In genomic region chr13:34416833-34417425, GRCh38 we compare ENCODE assay signal across 9 cellular contexts.
DNase-seq lines count a peak whose midpoint lies in the region; ATAC-seq and TF ChIP-seq lines count a peak whose summit lies in the region.
"Had no signal": no experiment of that assay in that cellular context is flagged by ENCODE, and none has a peak within 500 bp of the region (broad histone marks: within the 10 kb centered on the region; RNA-seq: fewer than 3 reads in every experiment).

No MANE protein-coding gene starts in this region.

- H3K9me3 Mint-ChIP-seq in GM23338, result no peaks in the 10 kb centered on the region

- H3F3A ChIP-seq in GM23338 (replicated peaks; ENCODE audit: low read depth), result no peaks in the 10 kb centered on the region

- H3K27me3 ChIP-seq in GM23338 (ENCODE audit: insufficient read depth), result no peaks in the 10 kb centered on the region
- H3K27me3 ChIP-seq in adipocyte (replicated peaks; ENCODE audit: control insufficient read depth, insufficient read depth, low read length), result no peaks in the 10 kb centered on the region
- no peaks in the 10 kb centered on the region for H3K27me3 ChIP-seq in heart left ventricle
- H3K27me3 ChIP-seq in A673 (replicated peaks; ENCODE audit: insufficient read depth, low read depth, low read length, poor library complexity), result no peaks in the 10 kb centered on the region

- H3K9me2 ChIP-seq in GM23338 (ENCODE audit: insufficient read depth), result peaks cover 19% of the 10 kb centered on the region; the same call in 1 of the 2 replicates

- POLR2A ChIA-PET in A673 (lab: Charles Lee; ENCODE audit: low non-redundant PET), result no interaction called here

- H4K20me1 ChIP-seq in GM23338 (replicated peaks; ENCODE audit: insufficient read depth), result no peaks in the 10 kb centered on the region

- peaks cover 6% of the 10 kb centered on the region for H3K27me3 Mint-ChIP-seq in GM23338 (ENCODE audit: insufficient read depth, low read depth, poor library complexity)
- H3K27me3 Mint-ChIP-seq: T-cell had no signal

- H3K4me3 ChIP-seq in GM23338 (no peak overlapping the region), adipocyte (ENCODE audit: low read length) (peak overlapping the region; percentile 40), heart left ventricle (no peak overlapping the region), skeletal muscle cell (ENCODE audit: low read depth, low read length) (no peak overlapping the region), A673 (ENCODE audit: low read depth, low read length, poor library complexity, severe bottlenecking) (no peak overlapping the region)

- no peaks in the 10 kb centered on the region for H3K4me1 Mint-ChIP-seq in GM23338
- H3K4me1 Mint-ChIP-seq: T-cell had no signal

- H3K4me3 Mint-ChIP-seq in GM23338, result no peak overlapping the region
- H3K4me3 Mint-ChIP-seq: T-cell had no signal

- H3K36me3 Mint-ChIP-seq in GM23338 (ENCODE audit: low read depth), result no peaks in the 10 kb centered on the region
- H3K36me3 Mint-ChIP-seq: T-cell had no signal

- H3K36me3 ChIP-seq in GM23338 (ENCODE audit: insufficient read depth), result no peaks in the 10 kb centered on the region
- no peaks in the 10 kb centered on the region for H3K36me3 ChIP-seq in adipocyte (ENCODE audit: control insufficient read depth, insufficient read depth, low read length, severe bottlenecking)
- no peaks in the 10 kb centered on the region for H3K36me3 ChIP-seq in heart left ventricle
- no peaks in the 10 kb centered on the region for H3K36me3 ChIP-seq in A673 (ENCODE audit: insufficient read depth, low read length, poor library complexity, severe bottlenecking)

- intact Hi-C loops in heart left ventricle (cut with DNase I), result no loop called here
- intact Hi-C loops in A673 (cut with micrococcal nuclease; ENCODE audit: unreplicated experiment), result no loop called here

- H3K27ac Mint-ChIP-seq in GM23338, result no peak overlapping the region
- H3K27ac Mint-ChIP-seq: T-cell had no signal

- no peaks in the 10 kb centered on the region for H3K79me2 ChIP-seq in GM23338 (replicated peaks; ENCODE audit: insufficient read depth)

- no peaks in the 10 kb centered on the region for H3K4me1 ChIP-seq in GM23338 (ENCODE audit: insufficient read depth)
- peaks cover 2% of the 10 kb centered on the region for H3K4me1 ChIP-seq in adipocyte (ENCODE audit: control insufficient read depth, insufficient read depth, low read length)
- peaks cover 0 to 9% (median 0%) of the 10 kb centered on the region in 12 donors for H3K4me1 ChIP-seq in heart left ventricle
- no peaks in the 10 kb centered on the region for H3K4me1 ChIP-seq in A673 (ENCODE audit: insufficient read depth, low read length, poor library complexity, severe bottlenecking)

- H3K9ac ChIP-seq in adipocyte (ENCODE audit: low read length), result no peak overlapping the region

- no TSS peak for BruUV-seq in A673 (replicated peaks; lab: Mats Ljungman, UMichigan)

- no peak overlapping the region for H3K4me2 ChIP-seq in GM23338

- no peak overlapping the region for H3K27ac ChIP-seq in GM23338 (ENCODE audit: low read depth)
- H3K27ac ChIP-seq in heart left ventricle, result peak overlapping the region in 2 of 12 donors; percentile 35 to 42
- H3K27ac ChIP-seq in A673 (ENCODE audit: low read depth, low read length, poor library complexity, severe bottlenecking), result no peak overlapping the region

- ATAC-seq in GM23338 (no peak), heart left ventricle (peak; percentile 90 to 97 (median 94)), GM21515 (IDR thresholded peaks at IDR 0.05; ENCODE audit: unreplicated experiment) (no peak)
- ATAC-seq: T-cell had no signal

- peak overlapping the region; percentile 57; the same call in 1 of the 2 replicates for H2AFZ ChIP-seq in GM23338

- TF ChIP-seq CTCF in GM23338 (conservative IDR thresholded peaks at IDR 0.05; ENCODE audit: low read depth in 2 of 2) (no peak), heart left ventricle (IDR thresholded peaks at IDR 0.05) (no peak), A673 (conservative IDR thresholded peaks at IDR 0.05; ENCODE audit: low read depth, low read length) (no peak)

- TF ChIP-seq POLR2A in heart left ventricle (IDR thresholded peaks at IDR 0.05), result no peak

- DNase-seq in GM23338 (ENCODE audit: low spot score) (peak; percentile 1), adipocyte (ENCODE audit: low read depth) (no peak), heart left ventricle (peak; percentile 57 to 94 (median 75)), skeletal muscle cell (ENCODE audit: low read depth) (peak; percentile 56), A673 (ENCODE audit: low spot score) (no peak)
- no peak for DNase-seq in activated naive CD4-positive, alpha-beta T cell treated with Interleukin-2 at 50 U/mL for 16 hours
- DNase-seq: NCI-H526, T-cell had no signal

- WGBS in heart left ventricle, 4 donors, result 37 to 47% (median 40%) methylated on average over 5 of the region's 5 CpGs

- H3K9me3 ChIP-seq in adipocyte (ENCODE audit: control insufficient read depth, low read length) (no peaks in the 10 kb centered on the region), heart left ventricle (no peaks in the 10 kb centered on the region), A673 (ENCODE audit: low read depth, low read length, poor library complexity, severe bottlenecking) (no peaks in the 10 kb centered on the region)

- CTCF ChIA-PET in A673 (lab: Charles Lee), result no interaction called here

TF ChIP-seq in GM23338, 12 proteins besides CTCF, POLR2A, EP300 and RAD21 (continues in another document):
- TF ChIP-seq ZNF462 (CRISPR knock-in tag; IDR thresholded peaks at IDR 0.05), result no peak
- TF ChIP-seq JUNB (IDR thresholded peaks at IDR 0.05; ENCODE audit: unreplicated experiment), result no peak
- no peak for TF ChIP-seq STAT1 (IDR thresholded peaks at IDR 0.05; ENCODE audit: unreplicated experiment)
- no peak for TF ChIP-seq CREB1 (CRISPR knock-in tag; IDR thresholded peaks at IDR 0.05; ENCODE audit: low read depth)

Comparison
In these comparisons a context has a peak if more than half of its experiments do, and no peak if none do; other contexts are left out.
1. ATAC-seq: peak in heart left ventricle (4 of 4); none in GM23338 (single experiment) and GM21515 (single experiment).
2. DNase-seq: peak in GM23338 (single experiment), heart left ventricle (5 of 5) and skeletal muscle cell (single experiment); none in adipocyte (single experiment), A673 (single experiment) and activated naive CD4-positive, alpha-beta T cell treated with Interleukin-2 at 50 U/mL for 16 hours (single experiment).